Comparison of ENCODE assay signal across 2 cellular contexts in the genomic region with DNA sequence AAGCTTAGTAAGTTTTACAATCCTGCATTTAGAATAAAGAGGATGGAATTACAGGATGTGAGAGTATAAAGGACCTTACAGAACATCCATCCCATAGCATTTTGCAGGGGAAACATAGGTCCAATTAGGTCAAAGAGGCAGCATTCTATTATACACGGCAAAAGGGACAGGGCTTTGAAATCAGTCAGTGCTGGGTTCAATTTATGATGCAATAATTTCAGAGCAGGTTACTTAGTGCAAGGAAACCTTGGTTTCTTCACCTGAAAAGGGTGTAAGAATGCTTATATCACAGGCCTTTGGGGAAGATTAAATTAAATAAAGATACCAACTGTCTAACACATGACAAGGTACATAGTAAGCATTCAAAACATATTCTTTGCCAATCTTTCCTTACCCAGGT.
A peak's percentile ranks its signal among the peaks of the same experiment; 100 is the strongest.
TF ChIP-seq lines count a peak whose summit lies in the region.

No MANE protein-coding gene starts in this region.

TF ChIP-seq in HepG2, 621 proteins besides CTCF, POLR2A, EP300 and RAD21:
- TF ChIP-seq, protein P1, sequence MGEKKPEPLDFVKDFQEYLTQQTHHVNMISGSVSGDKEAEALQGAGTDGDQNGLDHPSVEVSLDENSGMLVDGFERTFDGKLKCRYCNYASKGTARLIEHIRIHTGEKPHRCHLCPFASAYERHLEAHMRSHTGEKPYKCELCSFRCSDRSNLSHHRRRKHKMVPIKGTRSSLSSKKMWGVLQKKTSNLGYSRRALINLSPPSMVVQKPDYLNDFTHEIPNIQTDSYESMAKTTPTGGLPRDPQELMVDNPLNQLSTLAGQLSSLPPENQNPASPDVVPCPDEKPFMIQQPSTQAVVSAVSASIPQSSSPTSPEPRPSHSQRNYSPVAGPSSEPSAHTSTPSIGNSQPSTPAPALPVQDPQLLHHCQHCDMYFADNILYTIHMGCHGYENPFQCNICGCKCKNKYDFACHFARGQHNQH (CRISPR knock-in tag; IDR thresholded peaks at IDR 0.05) = no peak
- TF ChIP-seq, protein P2, sequence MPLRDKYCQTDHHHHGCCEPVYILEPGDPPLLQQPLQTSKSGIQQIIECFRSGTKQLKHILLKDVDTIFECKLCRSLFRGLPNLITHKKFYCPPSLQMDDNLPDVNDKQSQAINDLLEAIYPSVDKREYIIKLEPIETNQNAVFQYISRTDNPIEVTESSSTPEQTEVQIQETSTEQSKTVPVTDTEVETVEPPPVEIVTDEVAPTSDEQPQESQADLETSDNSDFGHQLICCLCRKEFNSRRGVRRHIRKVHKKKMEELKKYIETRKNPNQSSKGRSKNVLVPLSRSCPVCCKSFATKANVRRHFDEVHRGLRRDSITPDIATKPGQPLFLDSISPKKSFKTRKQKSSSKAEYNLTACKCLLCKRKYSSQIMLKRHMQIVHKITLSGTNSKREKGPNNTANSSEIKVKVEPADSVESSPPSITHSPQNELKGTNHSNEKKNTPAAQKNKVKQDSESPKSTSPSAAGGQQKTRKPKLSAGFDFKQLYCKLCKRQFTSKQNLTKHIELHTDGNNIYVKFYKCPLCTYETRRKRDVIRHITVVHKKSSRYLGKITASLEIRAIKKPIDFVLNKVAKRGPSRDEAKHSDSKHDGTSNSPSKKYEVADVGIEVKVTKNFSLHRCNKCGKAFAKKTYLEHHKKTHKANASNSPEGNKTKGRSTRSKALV (CRISPR knock-in tag; IDR thresholded peaks at IDR 0.05) = no peak
- TF ChIP-seq ZNF143 (CRISPR knock-in tag; IDR thresholded peaks at IDR 0.05) (no peak), POLR2AphosphoS2 (IDR thresholded peaks at IDR 0.05; ENCODE audit: low read depth, low read length) (no peak), KLF16 (CRISPR knock-in tag; IDR thresholded peaks at IDR 0.05) (no peak), ZNF746 (CRISPR knock-in tag; IDR thresholded peaks at IDR 0.05) (no peak), RFXAP (CRISPR knock-in tag; IDR thresholded peaks at IDR 0.05; ENCODE audit: borderline replicate concordance) (no peak), FOXC1 (CRISPR knock-in tag; IDR thresholded peaks at IDR 0.05; ENCODE audit: borderline replicate concordance) (no peak), ZNF703 (CRISPR knock-in tag; IDR thresholded peaks at IDR 0.05; ENCODE audit: borderline replicate concordance) (no peak), ZNF234 (CRISPR knock-in tag; conservative IDR thresholded peaks at IDR 0.05) (no peak), KLF15 (CRISPR knock-in tag; IDR thresholded peaks at IDR 0.05; ENCODE audit: borderline replicate concordance) (no peak), ATF7 (IDR thresholded peaks at IDR 0.05) (0 out of 2 replicates have a peak, but pooled peaks have one; percentile 25), ATF7 (CRISPR knock-in tag; IDR thresholded peaks at IDR 0.05) (no peak), ZNF674 (CRISPR knock-in tag; IDR thresholded peaks at IDR 0.05; ENCODE audit: low read depth) (no peak), SP5 (CRISPR knock-in tag; IDR thresholded peaks at IDR 0.05; ENCODE audit: borderline replicate concordance, low read depth) (no peak), CEBPB (IDR thresholded peaks at IDR 0.05; ENCODE audit: borderline replicate concordance, low read depth, low read length) (peak; percentile 61; the same call in 1 of the 2 replicates), HNRNPUL1 (IDR thresholded peaks at IDR 0.05; ENCODE audit: low read depth, low read length) (no peak)
- TF ChIP-seq, protein P3, sequence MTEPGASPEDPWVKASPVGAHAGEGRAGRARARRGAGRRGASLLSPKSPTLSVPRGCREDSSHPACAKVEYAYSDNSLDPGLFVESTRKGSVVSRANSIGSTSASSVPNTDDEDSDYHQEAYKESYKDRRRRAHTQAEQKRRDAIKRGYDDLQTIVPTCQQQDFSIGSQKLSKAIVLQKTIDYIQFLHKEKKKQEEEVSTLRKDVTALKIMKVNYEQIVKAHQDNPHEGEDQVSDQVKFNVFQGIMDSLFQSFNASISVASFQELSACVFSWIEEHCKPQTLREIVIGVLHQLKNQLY (CRISPR knock-in tag; IDR thresholded peaks at IDR 0.05) = no peak

TF ChIP-seq in IMR-90, 13 proteins besides CTCF, POLR2A, EP300 and RAD21:
- no peak for TF ChIP-seq BHLHE40 (IDR thresholded peaks at IDR 0.05; ENCODE audit: low read depth, low read length)
- peak; percentile 36; the same call in 1 of the 2 replicates for TF ChIP-seq CEBPB (IDR thresholded peaks at IDR 0.05; ENCODE audit: low read depth, low read length)
